In the genomic region with DNA sequence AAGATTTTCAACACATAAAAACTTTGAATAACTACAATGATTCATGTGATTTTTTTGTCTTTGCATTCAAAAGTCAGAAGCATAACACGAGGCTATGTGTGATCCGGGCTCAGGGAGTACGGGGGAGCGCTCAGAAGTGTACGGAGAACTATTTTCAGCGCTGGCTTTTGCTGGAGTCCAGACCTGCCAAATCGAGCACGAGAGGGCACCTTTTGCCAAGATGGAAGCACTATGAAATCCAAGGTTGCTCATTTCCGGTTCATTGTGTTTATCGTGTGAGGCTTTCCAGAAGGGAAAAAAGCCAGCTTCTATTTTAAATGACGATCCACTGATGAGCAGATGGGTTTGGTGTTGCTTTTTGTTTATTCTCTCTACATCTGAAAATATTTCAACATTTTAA, we compare ENCODE assay signal across 18 cellular contexts. TPM values are rescaled to one million over a fixed set of nuclear protein-coding genes. Genes with fewer than 3 reads are reported as not detected.
A peak's percentile ranks its signal among the peaks of the same experiment; 100 is the strongest.
DNase-seq lines count a peak whose midpoint lies in the region; ATAC-seq and TF ChIP-seq lines count a peak whose summit lies in the region.
"Had no signal": no experiment of that assay in that cellular context is flagged by ENCODE, and none has a peak within 500 bp of the region (broad histone marks: within the 10 kb centered on the region; RNA-seq: fewer than 3 reads in every experiment).

No MANE protein-coding gene starts in this region.

- H3K36me3 ChIP-seq in left ventricle myocardium inferior (peaks cover 7% of the 10 kb centered on the region), gastrocnemius medialis (no peaks in the 10 kb centered on the region)

- H3K4me3 ChIP-seq in AG10803 (ENCODE audit: low read length) = no peak overlapping the region
- peak overlapping the region; percentile 2 for H3K4me3 ChIP-seq in left ventricle myocardium inferior
- peak overlapping the region in 3 of 4 donors; percentile 6 to 10 (median 9) for H3K4me3 ChIP-seq in gastrocnemius medialis
- H3K4me3 ChIP-seq: A549, left lung had no signal

- ATAC-seq in gastrocnemius medialis (peak; percentile 97 to 100), GM21390 (IDR thresholded peaks at IDR 0.05; ENCODE audit: unreplicated experiment) (no peak), HG03342 (IDR thresholded peaks at IDR 0.05; ENCODE audit: unreplicated experiment) (no peak), GM21360 (IDR thresholded peaks at IDR 0.05; ENCODE audit: unreplicated experiment) (no peak)
- ATAC-seq: A549; CD8-positive, alpha-beta T cell; left lung; natural killer cell; PC-3 had no signal

- H3K4me1 ChIP-seq in left ventricle myocardium inferior = peaks cover 44% of the 10 kb centered on the region
- peaks cover 5 to 36% of the 10 kb centered on the region in 2 donors for H3K4me1 ChIP-seq in gastrocnemius medialis
- H3K4me1 ChIP-seq: A549 had no signal

- peaks cover 7% of the 10 kb centered on the region for H3K9me3 ChIP-seq in left ventricle myocardium inferior (replicated peaks)
- H3K9me3 ChIP-seq in gastrocnemius medialis = no peaks in the 10 kb centered on the region
- H3K9me3 ChIP-seq: A549 had no signal

- H3K27me3 ChIP-seq in left ventricle myocardium inferior (ENCODE audit: low read depth) (no peaks in the 10 kb centered on the region), gastrocnemius medialis (no peaks in the 10 kb centered on the region)
- H3K27me3 ChIP-seq: left lung had no signal

- TF ChIP-seq CTCF in AG10803 (conservative IDR thresholded peaks at IDR 0.05; ENCODE audit: low read length) = no peak
- TF ChIP-seq CTCF in left ventricle myocardium inferior (IDR thresholded peaks at IDR 0.05; ENCODE audit: borderline replicate concordance) = no peak
- TF ChIP-seq CTCF in gastrocnemius medialis (IDR thresholded peaks at IDR 0.05 in 4 of 5, conservative IDR thresholded peaks at IDR 0.05 in 1 of 5) = no peak

- in situ Hi-C loops in gastrocnemius medialis (cut with MboI; ENCODE audit: low sequenced_read_pairs in 4 of 4) = loop anchor here in 1 of 4 donors (10.0 kb wide), 1 partner anchor 50 kb away; the partner anchor contains the start of gene RPS6KA2

- intact Hi-C loops in left ventricle myocardium inferior (cut with micrococcal nuclease) = no loop called here
- intact Hi-C loops in gastrocnemius medialis (cut with DNase I; ENCODE audit: low total_unique reads) = loop anchor here (1.0 to 2.0 kb wide), 2 partner anchors 52 to 116 kb away; partner anchors contain the start of gene RPS6KA2

- peak; percentile 72 for DNase-seq in AG10803 (ENCODE audit: low read depth)
- DNase-seq in cerebellar nuclear complex (lab: John Stamatoyannopoulos, UW) = peak; percentile 72 to 82
- peak; percentile 54 for DNase-seq in left ventricle myocardium inferior
- peak; percentile 86 to 90 for DNase-seq in gastrocnemius medialis
- DNase-seq in activated T-cell treated with anti-CD3 and anti-CD28 coated beads, Interleukin-2, amount 50 U/mL, for 1 hour = no peak
- DNase-seq: activated CD4-positive, alpha-beta memory T cell treated with anti-CD3 and anti-CD28 coated beads, Interleukin-2, amount 10 ng/mL, durations not matched to agents 7 days and 5 days; CD8-positive, alpha-beta T cell; left lung; natural killer cell; NCI-H1417 treated with DMSO at 0.1 percent for 48 hours; PC-3; stimulated activated CD4-positive, alpha-beta T cell treated with anti-CD3 and anti-CD28 coated beads, Interleukin-4, amount 100 ng/mL, for 24 hours; trophoblast cell had no signal

- peak overlapping the region; percentile 66 for H3K27ac ChIP-seq in left ventricle myocardium inferior (replicated peaks)
- H3K27ac ChIP-seq in gastrocnemius medialis = peak overlapping the region; percentile 70 to 87 (median 80)
- H3K27ac ChIP-seq: A549, epithelial cell of prostate had no signal

- peak; percentile 49 to 56 for TF ChIP-seq POLR2A in gastrocnemius medialis (IDR thresholded peaks at IDR 0.05)

RNA-seq across cellular contexts. Expression of gene RAMACL, which starts 11.3 kb away (rescaled TPM):
- total RNA-seq in left ventricle myocardium inferior = 0.77 TPM
- total RNA-seq in gastrocnemius medialis = 1 to 10 TPM in 1 of 4 donors, under 1 TPM in 3; 0.18 to 5.6 (median 0.58) TPM

RNA-seq across cellular contexts. Expression of gene RPS6KA2, which starts 51.9 kb away (rescaled TPM):
- 77.2 TPM for total RNA-seq in left ventricle myocardium inferior
- 10 to 100 TPM; 18.7 to 35.7 (median 27.4) TPM for total RNA-seq in gastrocnemius medialis

Comparison
In these comparisons a context has a peak if more than half of its experiments do, and no peak if none do; other contexts are left out.
1. ATAC-seq: peak in gastrocnemius medialis (2 of 2); none in GM21390 (single experiment), HG03342 (single experiment) and GM21360 (single experiment).